7 cellular contexts compared by ENCODE assay signal in the genomic region with DNA sequence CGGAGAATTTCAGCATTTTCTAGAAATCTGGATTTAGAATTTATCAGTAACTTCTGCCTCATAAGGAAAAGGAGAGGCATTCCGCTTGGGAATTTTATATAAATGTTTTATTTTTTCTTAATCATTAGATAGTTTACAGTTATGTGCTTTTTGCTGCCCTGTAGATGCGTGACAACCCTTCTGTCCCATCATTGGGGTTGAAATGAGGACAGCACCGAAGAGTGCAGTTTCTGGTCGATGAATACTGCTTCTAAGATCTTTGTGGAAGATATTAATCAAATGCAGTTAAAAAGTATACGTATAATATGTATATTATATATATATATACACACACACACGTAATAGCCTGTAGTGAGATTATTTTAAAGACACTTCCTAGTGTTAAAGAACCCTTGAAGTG. TPM values are rescaled to one million over a fixed set of nuclear protein-coding genes. Genes with fewer than 3 reads are reported as not detected.
DNase-seq lines count a peak whose midpoint lies in the region; ATAC-seq and TF ChIP-seq lines count a peak whose summit lies in the region.

No MANE protein-coding gene starts in this region.

- TF ChIP-seq CTCF in HL-60 (IDR thresholded peaks at IDR 0.05; ENCODE audit: insufficient read depth, low read length) (no peak), foreskin fibroblast (IDR thresholded peaks at IDR 0.05; ENCODE audit: low read depth, low read length) (no peak)

- no peaks in the 10 kb centered on the region for H3K36me3 ChIP-seq in skeletal muscle tissue (ENCODE audit: control insufficient read depth in 3 of 3, insufficient read depth in 3 of 3, low read length in 3 of 3)

- H3K4me1 ChIP-seq in skeletal muscle tissue (ENCODE audit: control insufficient read depth in 3 of 3, insufficient read depth in 3 of 3, low read length in 3 of 3), result peaks cover 16 to 42% (median 37%) of the 10 kb centered on the region in 3 donors

- no peak for ATAC-seq in T-helper 17 cell
- no peak for ATAC-seq in activated CD4-positive, CD25-positive, alpha-beta regulatory T cell treated with anti-CD3 and anti-CD28 coated beads, Interleukin-2, amount 50 U/mL, for 24 hours

- peaks cover 49% of the 10 kb centered on the region for H3K4me1 Mint-ChIP-seq in T-helper 17 cell

- peak overlapping the region; percentile 84 for H3K4me3 ChIP-seq in HL-60 (replicated peaks; ENCODE audit: insufficient read depth, low read length)
- H3K4me3 ChIP-seq in foreskin fibroblast (ENCODE audit: low read depth in 1 of 2, low read length in 2 of 2), result peak overlapping the region; percentile 81 to 94
- peak overlapping the region; percentile 83 to 91 (median 84) for H3K4me3 ChIP-seq in skeletal muscle tissue (ENCODE audit: low read length in 3 of 3)

- H3K27me3 Mint-ChIP-seq in T-helper 17 cell, result no peaks in the 10 kb centered on the region

- peak overlapping the region; percentile 98 for H3K4me3 Mint-ChIP-seq in T-helper 17 cell

- H3K36me3 Mint-ChIP-seq in T-helper 17 cell (ENCODE audit: low read depth), result peaks cover 4% of the 10 kb centered on the region

- H3K27me3 ChIP-seq in HL-60 (ENCODE audit: insufficient read depth, poor library complexity, severe bottlenecking) (no peaks in the 10 kb centered on the region), skeletal muscle tissue (ENCODE audit: control insufficient read depth in 3 of 3, insufficient read depth in 3 of 3, low read length in 3 of 3) (no peaks in the 10 kb centered on the region)

- H3K27ac ChIP-seq in HL-60 (replicated peaks) (peak overlapping the region; percentile 89), skeletal muscle tissue (ENCODE audit: low read depth, low read length) (peak overlapping the region; percentile 83)

- H3K27ac Mint-ChIP-seq in T-helper 17 cell, result peak overlapping the region; percentile 95

- peak overlapping the region in 2 of 3 donors; percentile 36 to 91 for H3K9ac ChIP-seq in skeletal muscle tissue (ENCODE audit: low read depth in 1 of 3, low read length in 3 of 3)

- H3K9me3 ChIP-seq in T-helper 17 cell (ENCODE audit: control insufficient read depth, low read length, poor library complexity, severe bottlenecking) (no peaks in the 10 kb centered on the region), skeletal muscle tissue (ENCODE audit: control insufficient read depth in 3 of 3, low read length in 3 of 3) (no peaks in the 10 kb centered on the region)

- DNase-seq in HL-60 (ENCODE audit: low read depth in 1 of 2, low spot score in 1 of 2) (no peak), T-helper 17 cell (no peak), foreskin fibroblast (peak in 1 of 2 donors; percentile 23), dermis blood vessel endothelial cell (no peak), mesenteric fat pad (ENCODE audit: low spot score) (no peak)

RNA-seq across cellular contexts. Expression of a gene that starts 1.5 kb away (rescaled TPM):
- total RNA-seq in T-helper 17 cell, result 10 to 100 TPM; 77.9 to 88.3 TPM
- 77.2 TPM for total RNA-seq in skeletal muscle tissue
- total RNA-seq in dermis blood vessel endothelial cell, result 53.9 and 77.2 TPM in 2 replicates
- total RNA-seq in mesenteric fat pad, result 112 TPM
